ENCODE assay signal across 35 cellular contexts in genomic region chr12:25949343-25949742, GRCh38.
"Had no signal": no experiment of that assay in that cellular context is flagged by ENCODE, and none has a peak within 500 bp of the region (broad histone marks: within the 10 kb centered on the region; RNA-seq: fewer than 3 reads in every experiment).

No MANE protein-coding gene starts in this region.

- H3K4me1 ChIP-seq: adrenal gland, ascending aorta, breast epithelium, colonic mucosa, esophagus muscularis mucosa, gastrocnemius medialis, heart left ventricle had no signal

- H3K4me3 ChIP-seq: adrenal gland, ascending aorta, breast epithelium, cardiac muscle cell, colonic mucosa, esophagus muscularis mucosa, gastrocnemius medialis, heart left ventricle had no signal

- H3K36me3 Mint-ChIP-seq: activated CD4-positive, alpha-beta memory T cell treated with anti-CD3 and anti-CD28 coated beads for 36 hours; activated CD8-positive, alpha-beta memory T cell treated with anti-CD3 and anti-CD28 coated beads, Interleukin-2, amount 10 ng/mL, durations not matched to agents 7 days and 5 days; activated naive CD4-positive, alpha-beta T cell treated with anti-CD3 and anti-CD28 coated beads, Interleukin-2, amount 50 U/mL, for 24 hours; activated naive CD8-positive, alpha-beta T cell treated with anti-CD3 and anti-CD28 coated beads for 36 hours had no signal

- H3K9me3 Mint-ChIP-seq: activated CD4-positive, alpha-beta memory T cell treated with anti-CD3 and anti-CD28 coated beads for 36 hours; activated CD4-positive, alpha-beta T cell treated with anti-CD3 and anti-CD28 coated beads, Interleukin-2, amount 10 ng/mL, durations not matched to agents 24 days and 14 days; activated naive CD4-positive, alpha-beta T cell treated with anti-CD3 and anti-CD28 coated beads, Interleukin-2, amount 50 U/mL, for 24 hours; activated naive CD8-positive, alpha-beta T cell treated with anti-CD3 and anti-CD28 coated beads, Interleukin-2, amount 50 U/mL, for 24 hours; activated T-helper 1 cell treated with anti-CD3 and anti-CD28 coated beads, Interleukin-12 subunit alpha, Interleukin-12 subunit beta, Interleukin-2, Interleukin-4 antibody, amounts not matched to agents 30 ng/mL and 10 ng/mL and 1 ng/mL, durations not matched to agents 14 hours and 24 hours and 36 hours; activated T-helper 2 cell treated with anti-CD3 and anti-CD28 coated beads, Interferon-gamma antibody, Interleukin-2, Interleukin-4, amounts not matched to agents 10 μg/mL and 5 μg/mL and 100 μg/mL, durations not matched to agents 14 hours and 24 hours and 36 hours; T-helper 2 cell treated with Interferon-gamma antibody and Interleukin-4, amounts not matched to agents 5 μg/mL and 100 μg/mL, for 36 hours had no signal

- H3K27me3 Mint-ChIP-seq: activated CD4-positive, alpha-beta memory T cell treated with anti-CD3 and anti-CD28 coated beads for 36 hours; activated CD4-positive, alpha-beta T cell treated with anti-CD3 and anti-CD28 coated beads for 36 hours; activated CD4-positive, alpha-beta T cell treated with anti-CD3 and anti-CD28 coated beads, Interleukin-2, amount 10 ng/mL, durations not matched to agents 24 days and 14 days; activated naive CD4-positive, alpha-beta T cell treated with anti-CD3 and anti-CD28 coated beads, Interleukin-2, amount 50 U/mL, for 24 hours; activated naive CD8-positive, alpha-beta T cell treated with anti-CD3 and anti-CD28 coated beads, Interleukin-2, amount 50 U/mL, for 24 hours; brain had no signal

- H3K36me3 ChIP-seq: adrenal gland, ascending aorta, breast epithelium, cardiac muscle cell, colonic mucosa, gastrocnemius medialis had no signal

- H3K27me3 ChIP-seq: adrenal gland, ascending aorta, breast epithelium, cardiac muscle cell, colonic mucosa, esophagus muscularis mucosa, foreskin keratinocyte, gastrocnemius medialis, heart left ventricle had no signal

- H3K27ac Mint-ChIP-seq: activated CD4-positive, alpha-beta memory T cell treated with anti-CD3 and anti-CD28 coated beads for 36 hours; activated CD4-positive, alpha-beta T cell treated with anti-CD3 and anti-CD28 coated beads for 36 hours; activated CD4-positive, alpha-beta T cell treated with anti-CD3 and anti-CD28 coated beads, Interleukin-2, amount 10 ng/mL, durations not matched to agents 24 days and 14 days; activated CD8-positive, alpha-beta memory T cell treated with anti-CD3 and anti-CD28 coated beads, Interleukin-2, amount 10 ng/mL, durations not matched to agents 7 days and 5 days; activated CD8-positive, alpha-beta T cell treated with anti-CD3 and anti-CD28 coated beads, Interleukin-2, amount 10 ng/mL, durations not matched to agents 7 days and 5 days; activated naive CD4-positive, alpha-beta T cell treated with anti-CD3 and anti-CD28 coated beads for 36 hours; activated naive CD4-positive, alpha-beta T cell treated with anti-CD3 and anti-CD28 coated beads, Interleukin-2, amount 50 U/mL, for 24 hours; activated naive CD8-positive, alpha-beta T cell treated with anti-CD3 and anti-CD28 coated beads for 36 hours; activated naive CD8-positive, alpha-beta T cell treated with anti-CD3 and anti-CD28 coated beads, Interleukin-2, amount 50 U/mL, for 24 hours; activated T-helper 1 cell treated with anti-CD3 and anti-CD28 coated beads, Interleukin-12 subunit alpha, Interleukin-12 subunit beta, Interleukin-2, Interleukin-4 antibody, amounts not matched to agents 30 ng/mL and 10 ng/mL and 1 ng/mL, durations not matched to agents 14 hours and 24 hours and 36 hours; activated T-helper 2 cell treated with anti-CD3 and anti-CD28 coated beads, Interferon-gamma antibody, Interleukin-2, Interleukin-4, amounts not matched to agents 10 μg/mL and 5 μg/mL and 100 μg/mL, durations not matched to agents 14 hours and 24 hours and 36 hours; brain; T-helper 17 cell; T-helper 2 cell treated with Interferon-gamma antibody and Interleukin-4, amounts not matched to agents 5 μg/mL and 100 μg/mL, for 36 hours had no signal

- H3K4me1 Mint-ChIP-seq: activated CD4-positive, alpha-beta T cell treated with anti-CD3 and anti-CD28 coated beads, Interleukin-2, amount 10 ng/mL, durations not matched to agents 24 days and 14 days; activated CD8-positive, alpha-beta memory T cell treated with anti-CD3 and anti-CD28 coated beads, Interleukin-2, amount 10 ng/mL, durations not matched to agents 7 days and 5 days; activated naive CD4-positive, alpha-beta T cell treated with anti-CD3 and anti-CD28 coated beads, Interleukin-2, amount 50 U/mL, for 24 hours; activated naive CD8-positive, alpha-beta T cell treated with anti-CD3 and anti-CD28 coated beads for 36 hours; brain; T-helper 17 cell had no signal

- DNase-seq: activated CD4-positive, alpha-beta memory T cell treated with anti-CD3 and anti-CD28 coated beads for 36 hours; activated CD4-positive, alpha-beta T cell treated with anti-CD3 and anti-CD28 coated beads for 36 hours; activated CD4-positive, alpha-beta T cell treated with anti-CD3 and anti-CD28 coated beads, Interleukin-2, amount 10 ng/mL, durations not matched to agents 24 days and 14 days; activated CD4-positive, CD25-positive, alpha-beta regulatory T cell; activated CD4-positive, CD25-positive, alpha-beta regulatory T cell treated with anti-CD3 and anti-CD28 coated beads, Interleukin-2, amount 50 U/mL, for 72 hours; activated CD8-positive, alpha-beta memory T cell treated with anti-CD3 and anti-CD28 coated beads, Interleukin-2, amount 10 ng/mL, durations not matched to agents 7 days and 5 days; activated CD8-positive, alpha-beta memory T cell treated with anti-CD3 and anti-CD28 coated beads, Interleukin-2, amount 50 U/mL, for 4 hours; activated CD8-positive, alpha-beta T cell treated with anti-CD3 and anti-CD28 coated beads, Interleukin-2, amount 10 ng/mL, durations not matched to agents 7 days and 5 days; activated effector memory CD4-positive, alpha-beta T cell treated with anti-CD3 and anti-CD28 coated beads, Interleukin-2, amount 50 U/mL, for 16 hours; activated naive CD4-positive, alpha-beta T cell treated with anti-CD3 and anti-CD28 coated beads for 36 hours; activated naive CD8-positive, alpha-beta T cell treated with anti-CD3 and anti-CD28 coated beads for 36 hours; activated naive CD8-positive, alpha-beta T cell treated with anti-CD3 and anti-CD28 coated beads, Interleukin-2, amount 50 U/mL, for 24 hours; activated T-cell treated with anti-CD3 and anti-CD28 coated beads, Interleukin-2, amount 50 U/mL, for 1 hour; activated T-cell treated with anti-CD3 and anti-CD28 coated beads, Interleukin-2, amount 50 U/mL, for 48 hours; adrenal gland; central memory CD4-positive, alpha-beta T cell; cerebellar nuclear complex; colonic mucosa; effector memory CD4-positive, alpha-beta T cell; erythroblast; foreskin keratinocyte; gastrocnemius medialis; glutamatergic neuron; heart left ventricle; T-helper 17 cell; T1000 had no signal

- H3K27ac ChIP-seq: adrenal gland, ascending aorta, breast epithelium, cardiac muscle cell, colonic mucosa, esophagus muscularis mucosa, foreskin keratinocyte, gastrocnemius medialis, heart left ventricle had no signal

- ATAC-seq: activated CD4-positive, alpha-beta T cell treated with anti-CD3 and anti-CD28 coated beads for 36 hours; activated CD8-positive, alpha-beta memory T cell treated with anti-CD3 and anti-CD28 coated beads, Interleukin-2, amount 10 ng/mL, durations not matched to agents 7 days and 5 days; activated CD8-positive, alpha-beta T cell treated with anti-CD3 and anti-CD28 coated beads, Interleukin-2, amount 10 ng/mL, durations not matched to agents 7 days and 5 days; activated naive CD8-positive, alpha-beta T cell treated with anti-CD3 and anti-CD28 coated beads, Interleukin-2, amount 50 U/mL, for 24 hours; foreskin keratinocyte; gastrocnemius medialis; heart left ventricle; T-helper 17 cell had no signal

- H3K9me3 ChIP-seq: ascending aorta, breast epithelium, colonic mucosa, esophagus muscularis mucosa, gastrocnemius medialis, heart left ventricle had no signal

- H3K4me3 Mint-ChIP-seq: activated CD4-positive, alpha-beta memory T cell treated with anti-CD3 and anti-CD28 coated beads for 36 hours; activated CD4-positive, alpha-beta T cell treated with anti-CD3 and anti-CD28 coated beads for 36 hours; activated CD4-positive, alpha-beta T cell treated with anti-CD3 and anti-CD28 coated beads, Interleukin-2, amount 10 ng/mL, durations not matched to agents 24 days and 14 days; activated CD8-positive, alpha-beta memory T cell treated with anti-CD3 and anti-CD28 coated beads, Interleukin-2, amount 10 ng/mL, durations not matched to agents 7 days and 5 days; activated CD8-positive, alpha-beta T cell treated with anti-CD3 and anti-CD28 coated beads, Interleukin-2, amount 10 ng/mL, durations not matched to agents 7 days and 5 days; activated naive CD4-positive, alpha-beta T cell treated with anti-CD3 and anti-CD28 coated beads for 36 hours; activated naive CD4-positive, alpha-beta T cell treated with anti-CD3 and anti-CD28 coated beads, Interleukin-2, amount 50 U/mL, for 24 hours; activated naive CD8-positive, alpha-beta T cell treated with anti-CD3 and anti-CD28 coated beads for 36 hours; activated naive CD8-positive, alpha-beta T cell treated with anti-CD3 and anti-CD28 coated beads, Interleukin-2, amount 50 U/mL, for 24 hours; activated T-helper 1 cell treated with anti-CD3 and anti-CD28 coated beads, Interleukin-12 subunit alpha, Interleukin-12 subunit beta, Interleukin-2, Interleukin-4 antibody, amounts not matched to agents 30 ng/mL and 10 ng/mL and 1 ng/mL, durations not matched to agents 14 hours and 24 hours and 36 hours; brain; T-helper 17 cell; T-helper 2 cell treated with Interferon-gamma antibody and Interleukin-4, amounts not matched to agents 5 μg/mL and 100 μg/mL, for 36 hours had no signal
